Comparison of ENCODE assay signal across 13 cellular contexts in the genomic region with DNA sequence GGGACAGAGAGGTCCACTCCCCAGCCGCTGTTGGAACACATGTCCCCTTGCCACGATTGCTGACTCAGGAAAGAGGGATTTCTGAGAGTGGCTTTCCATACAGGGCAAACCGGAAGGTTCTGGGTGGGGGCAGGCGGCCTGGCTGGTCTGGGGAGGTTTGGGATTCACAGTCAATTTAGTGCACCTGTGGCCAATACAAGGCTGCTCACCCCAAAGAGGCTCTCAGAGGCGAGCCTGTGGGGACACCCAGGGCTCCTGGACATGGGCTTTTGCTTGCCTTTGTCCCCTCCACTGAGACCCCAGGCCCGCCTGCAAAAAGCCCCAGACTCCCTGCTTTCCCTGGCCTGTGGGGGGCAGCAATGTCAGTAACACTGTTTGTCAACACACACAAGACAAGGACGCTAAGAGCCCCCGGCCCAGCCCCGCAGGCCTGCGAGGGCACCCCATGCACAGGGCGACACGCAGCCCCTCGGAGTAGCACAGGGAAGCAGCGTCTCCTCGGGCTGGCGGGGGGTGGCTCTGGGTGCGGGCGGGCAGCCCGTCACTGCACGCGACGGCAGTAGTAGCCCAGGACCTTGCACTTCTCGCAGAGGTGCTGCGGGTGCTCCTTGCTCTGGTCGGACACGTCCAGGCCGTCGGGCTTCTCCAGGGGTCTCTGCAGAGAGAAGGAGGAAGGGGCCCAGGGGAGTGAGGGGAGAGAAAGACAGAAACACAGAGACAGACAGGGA. TPM values are rescaled to one million over a fixed set of nuclear protein-coding genes. Genes with fewer than 3 reads are reported as not detected.
DNase-seq lines count a peak whose midpoint lies in the region; ATAC-seq and TF ChIP-seq lines count a peak whose summit lies in the region.
"Had no signal": no experiment of that assay in that cellular context is flagged by ENCODE, and none has a peak within 500 bp of the region (broad histone marks: within the 10 kb centered on the region; RNA-seq: fewer than 3 reads in every experiment).

No MANE protein-coding gene starts in this region.

- no peaks in the 10 kb centered on the region for H4K20me1 ChIP-seq in hepatocyte (ENCODE audit: insufficient read depth, poor library complexity, severe bottlenecking)

- ATAC-seq in activated B cell treated with CpG ODN at 0.5 μM for 24 hours (ENCODE audit: low read depth) = no peak
- no peak for ATAC-seq in HG02870 (IDR thresholded peaks at IDR 0.05; ENCODE audit: unreplicated experiment)
- ATAC-seq: gastrocnemius medialis had no signal

- H3K27me3 ChIP-seq in layer of hippocampus (ENCODE audit: control insufficient read depth, insufficient read depth, low read length) = no peaks in the 10 kb centered on the region
- no peaks in the 10 kb centered on the region for H3K27me3 ChIP-seq in suprapubic skin
- H3K27me3 ChIP-seq in hepatocyte = no peaks in the 10 kb centered on the region
- H3K27me3 ChIP-seq: gastrocnemius medialis had no signal

- H3K4me3 Mint-ChIP-seq in activated B cell treated with CpG ODN at 0.5 μM for 24 hours = no peak overlapping the region

- H3K36me3 Mint-ChIP-seq in activated B cell treated with CpG ODN at 0.5 μM for 24 hours (ENCODE audit: low read depth) = no peaks in the 10 kb centered on the region

- DNase-seq in activated naive CD4-positive, alpha-beta T cell treated with Interleukin-2 at 50 U/mL for 16 hours = peak; percentile 1
- no peak for DNase-seq in activated naive CD4-positive, alpha-beta T cell (lab: John Stamatoyannopoulos, UW)
- DNase-seq in activated B cell treated with CpG ODN at 0.5 μM for 24 hours = peak; percentile 12
- peak; percentile 58 to 78 for DNase-seq in suprapubic skin (ENCODE audit: low spot score in 2 of 2)
- no peak for DNase-seq in NCI-H1048 (lab: John Stamatoyannopoulos, UW)
- DNase-seq in hepatocyte (ENCODE audit: low spot score) = no peak
- DNase-seq: cerebellar nuclear complex; NCI-H1436; NK-92 treated with Interleukin-12 subunit alpha and Interleukin-12 subunit beta, amount 100 ng/mL, for 24 hours had no signal

- peaks cover 20% of the 10 kb centered on the region for H3K36me3 ChIP-seq in suprapubic skin
- H3K36me3 ChIP-seq in hepatocyte (replicated peaks; ENCODE audit: insufficient read depth, low read depth) = no peaks in the 10 kb centered on the region

- no peak for TF ChIP-seq CTCF in activated B cell treated with CpG ODN at 0.5 μM for 24 hours (IDR thresholded peaks at IDR 0.05)
- TF ChIP-seq CTCF in suprapubic skin (IDR thresholded peaks at IDR 0.05) = no peak
- TF ChIP-seq CTCF in hepatocyte (IDR thresholded peaks at IDR 0.05; ENCODE audit: poor library complexity) = no peak

- no peaks in the 10 kb centered on the region for H3K9me2 ChIP-seq in hepatocyte (replicated peaks; ENCODE audit: insufficient read depth)

- H3K27me3 Mint-ChIP-seq in activated B cell treated with CpG ODN at 0.5 μM for 24 hours = no peaks in the 10 kb centered on the region

- no peak overlapping the region for H2AFZ ChIP-seq in hepatocyte

- peaks cover 17% of the 10 kb centered on the region for H3K4me1 Mint-ChIP-seq in activated B cell treated with CpG ODN at 0.5 μM for 24 hours

- peaks cover 18% of the 10 kb centered on the region for H3K4me1 ChIP-seq in suprapubic skin
- peaks cover 9% of the 10 kb centered on the region for H3K4me1 ChIP-seq in hepatocyte (ENCODE audit: insufficient read depth)

- H3K79me2 ChIP-seq in hepatocyte = no peaks in the 10 kb centered on the region

- H3K9me3 Mint-ChIP-seq in activated B cell treated with CpG ODN at 0.5 μM for 24 hours = no peaks in the 10 kb centered on the region

- 87% methylated on average over 26 of the region's 28 CpGs for WGBS in suprapubic skin
- WGBS in hepatocyte (ENCODE audit: low lambda C conversion rate, missing lambda C conversion rate) = 85% methylated on average over 28 of the region's 28 CpGs

- POLR2A ChIA-PET in activated B cell treated with CpG ODN at 0.5 μM for 24 hours (lab: Charles Lee) = no interaction called here

- H3K27ac ChIP-seq in layer of hippocampus (ENCODE audit: low read depth, low read length) = peak overlapping the region; percentile 25
- no peak overlapping the region for H3K27ac ChIP-seq in suprapubic skin
- H3K27ac ChIP-seq in hepatocyte = no peak overlapping the region
- H3K27ac ChIP-seq: gastrocnemius medialis had no signal

- intact Hi-C loops in activated B cell treated with CpG ODN at 0.5 μM for 24 hours (cut with micrococcal nuclease) = no loop called here

- no peak overlapping the region for H3K27ac Mint-ChIP-seq in activated B cell treated with CpG ODN at 0.5 μM for 24 hours

- CTCF ChIA-PET in activated B cell treated with CpG ODN at 0.5 μM for 24 hours (lab: Charles Lee) = no interaction called here

- H3K9me3 ChIP-seq in suprapubic skin = no peaks in the 10 kb centered on the region
- H3K9me3 ChIP-seq in hepatocyte (ENCODE audit: low read depth) = no peaks in the 10 kb centered on the region
- H3K9me3 ChIP-seq: gastrocnemius medialis had no signal

- H3K4me3 ChIP-seq in suprapubic skin (no peak overlapping the region), hepatocyte (no peak overlapping the region)
- H3K4me3 ChIP-seq: gastrocnemius medialis, skin epidermis had no signal

- no peak for TF ChIP-seq EP300 in suprapubic skin (IDR thresholded peaks at IDR 0.05)

- TF ChIP-seq POLR2A in suprapubic skin (IDR thresholded peaks at IDR 0.05) = no peak

- H3K4me2 ChIP-seq in hepatocyte = no peak overlapping the region

RNA-seq across cellular contexts. Expression of a gene that starts 38.7 kb away (rescaled TPM):
- total RNA-seq in activated B cell treated with CpG ODN at 0.5 μM for 24 hours (68.2 and 72.5 TPM in 2 replicates), suprapubic skin (10 to 100 TPM; 41.0 to 92.8 (median 71.1) TPM), hepatocyte (64.3 and 79.4 TPM in 2 replicates)
- polyA plus RNA-seq in hepatocyte = 69.7 and 70.3 TPM in 2 replicates

RNA-seq across cellular contexts. Expression of a gene that starts 59.5 kb away (rescaled TPM):
- total RNA-seq in activated B cell treated with CpG ODN at 0.5 μM for 24 hours (1.1 and 1.3 TPM in 2 replicates), suprapubic skin (10 to 100 TPM in 2 of 4 donors, 1 to 10 TPM in 2; 8.9 to 17.3 (median 12.8) TPM), hepatocyte (18.3 and 20.1 TPM in 2 replicates)
- 14.5 and 20.6 TPM in 2 replicates for polyA plus RNA-seq in hepatocyte

Comparison
In these comparisons a context has a peak if more than half of its experiments do, and no peak if none do; other contexts are left out.
1. DNase-seq: peak in activated naive CD4-positive, alpha-beta T cell treated with Interleukin-2 at 50 U/mL for 16 hours (single experiment), activated B cell treated with CpG ODN at 0.5 μM for 24 hours (single experiment) and suprapubic skin (2 of 2); none in activated naive CD4-positive, alpha-beta T cell (0 of 4), NCI-H1048 (single experiment) and hepatocyte (single experiment).